ENCODE assay signal across 21 cellular contexts in the genomic region with DNA sequence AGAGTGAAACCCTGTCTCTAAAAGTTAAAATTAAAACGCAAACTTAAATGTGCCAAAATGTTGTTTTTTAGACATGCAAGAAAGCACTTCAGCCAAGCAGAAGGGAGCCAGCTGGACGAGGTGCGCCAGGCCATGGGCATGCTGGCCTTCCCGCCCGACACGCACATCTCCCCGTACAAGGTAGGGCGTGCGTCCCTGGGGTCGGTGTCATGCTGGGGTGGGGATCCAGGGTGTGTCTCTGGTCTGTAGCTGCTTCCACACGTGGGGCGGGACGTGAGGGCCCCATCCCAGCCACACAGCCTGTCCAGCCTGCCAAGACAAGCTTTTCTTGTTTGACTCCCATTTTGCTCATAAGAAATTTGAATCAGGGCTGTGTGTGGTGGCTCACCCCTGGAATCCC. TPM values are rescaled to one million over a fixed set of nuclear protein-coding genes. Genes with fewer than 3 reads are reported as not detected.
DNase-seq lines count a peak whose midpoint lies in the region; ATAC-seq, FAIRE-seq and TF ChIP-seq lines count a peak whose summit lies in the region.
"Had no signal": no experiment of that assay in that cellular context is flagged by ENCODE, and none has a peak within 500 bp of the region (broad histone marks: within the 10 kb centered on the region; RNA-seq: fewer than 3 reads in every experiment).

No MANE protein-coding gene starts in this region.

- H3K4me1 Mint-ChIP-seq in CD14-positive monocyte = peaks cover 22% of the 10 kb centered on the region

- peaks cover 2 to 4% (median 2%) of the 10 kb centered on the region in 3 donors for H3K27me3 Mint-ChIP-seq in CD14-positive monocyte (ENCODE audit: low read depth in 3 of 3)
- H3K27me3 Mint-ChIP-seq: IgD-negative memory B cell had no signal

- intact Hi-C loops in CD14-positive monocyte (cut with micrococcal nuclease) (no loop called here), kidney (cut with DNase I) (no loop called here), spleen (cut with DNase I; ENCODE audit: low total_unique reads) (no loop called here), A673 (cut with micrococcal nuclease; ENCODE audit: unreplicated experiment) (no loop called here)

- no peak overlapping the region for H3K4me3 ChIP-seq in kidney (ENCODE audit: low read length in 2 of 2)
- H3K4me3 ChIP-seq in spleen = no peak overlapping the region
- no peak overlapping the region for H3K4me3 ChIP-seq in A673 (ENCODE audit: low read depth, low read length, poor library complexity, severe bottlenecking)
- H3K4me3 ChIP-seq: MG63, SJSA1 had no signal

- H3K27me3 ChIP-seq in spleen (replicated peaks in 1 of 7) (no peaks in the 10 kb centered on the region), A673 (replicated peaks; ENCODE audit: insufficient read depth, low read depth, low read length, poor library complexity) (no peaks in the 10 kb centered on the region)
- H3K27me3 ChIP-seq: MG63, SJSA1 had no signal

- H3K27ac Mint-ChIP-seq in CD14-positive monocyte = peak overlapping the region; percentile 20 to 80 (median 71)

- H3K4me1 ChIP-seq in kidney (ENCODE audit: control insufficient read depth in 1 of 2, insufficient read depth in 1 of 2, low read depth in 1 of 2, low read length in 2 of 2) = peaks cover 0 to 14% of the 10 kb centered on the region in 2 donors
- H3K4me1 ChIP-seq in spleen = peaks cover 0 to 62% (median 18%) of the 10 kb centered on the region in 6 donors
- no peaks in the 10 kb centered on the region for H3K4me1 ChIP-seq in A673 (ENCODE audit: insufficient read depth, low read length, poor library complexity, severe bottlenecking)
- H3K4me1 ChIP-seq: SJSA1 had no signal

- no peak for FAIRE-seq in kidney (lab: Jason Lieb, UNC)
- FAIRE-seq: GM12892, H1 had no signal

- POLR2A ChIA-PET in A673 (lab: Charles Lee; ENCODE audit: low non-redundant PET) = no interaction called here

- ATAC-seq in GM19397 (IDR thresholded peaks at IDR 0.05; ENCODE audit: unreplicated experiment) = no peak
- ATAC-seq in GM19351 (IDR thresholded peaks at IDR 0.05; ENCODE audit: unreplicated experiment) = no peak

- DNase-seq in CD14-positive monocyte (ENCODE audit: low spot score) = no peak
- DNase-seq in caudate nucleus (lab: John Stamatoyannopoulos, UW) = no peak
- peak; percentile 73 for DNase-seq in kidney
- DNase-seq in spleen = peak; percentile 74
- DNase-seq in A673 (ENCODE audit: low spot score) = no peak
- DNase-seq: COR-L47, DMS 273 treated with DMSO at 0.1 percent for 48 hours, Kasumi-1, MG63, NCI-H1092 treated with DMSO at 0.1 percent for 48 hours, NCI-H146, NCI-H2029 treated with DMSO at 0.1 percent for 48 hours, NCI-H2171, NCI-H526 had no signal

- H3K36me3 ChIP-seq in kidney (ENCODE audit: control insufficient read depth in 1 of 2, insufficient read depth in 2 of 2, low read length in 2 of 2) (peaks cover 23 to 30% of the 10 kb centered on the region in 2 donors), spleen (peaks cover 0 to 91% (median 58%) of the 10 kb centered on the region in 6 donors), A673 (ENCODE audit: insufficient read depth, low read length, poor library complexity, severe bottlenecking) (peaks cover 37% of the 10 kb centered on the region)

- BruUV-seq in A673 (replicated peaks; lab: Mats Ljungman, UMichigan) = no TSS peak

- no peak overlapping the region for H3K9ac ChIP-seq in kidney (ENCODE audit: low read length in 2 of 2)

- H3K9me3 Mint-ChIP-seq in CD14-positive monocyte = peaks cover 25 to 35% (median 28%) of the 10 kb centered on the region in 7 donors
- H3K9me3 Mint-ChIP-seq: IgD-negative memory B cell had no signal

- TF ChIP-seq CTCF in CD14-positive monocyte (IDR thresholded peaks at IDR 0.05) (no peak), kidney (IDR thresholded peaks at IDR 0.05; ENCODE audit: borderline replicate concordance, extremely low read depth, insufficient read depth) (no peak), spleen (IDR thresholded peaks at IDR 0.05 in 8 of 11, conservative IDR thresholded peaks at IDR 0.05 in 3 of 11) (no peak), A673 (conservative IDR thresholded peaks at IDR 0.05; ENCODE audit: low read depth, low read length) (no peak)

- TF ChIP-seq POLR2A in spleen (IDR thresholded peaks at IDR 0.05) = no peak

- CTCF ChIA-PET in A673 (lab: Charles Lee) = no interaction called here

- WGBS in spleen, 5 donors = 92 to 97% (median 95%) methylated on average over 13 of the region's 13 CpGs

- H3K36me3 Mint-ChIP-seq in CD14-positive monocyte = peaks cover 59 to 76% of the 10 kb centered on the region in 2 donors

- no peak overlapping the region for H3K4me3 Mint-ChIP-seq in CD14-positive monocyte
- H3K4me3 Mint-ChIP-seq: IgD-negative memory B cell had no signal

- H3K9me3 ChIP-seq in kidney (ENCODE audit: control insufficient read depth in 1 of 2, low read length in 2 of 2) (no peaks in the 10 kb centered on the region), spleen (no peaks in the 10 kb centered on the region), A673 (ENCODE audit: low read depth, low read length, poor library complexity, severe bottlenecking) (no peaks in the 10 kb centered on the region)
- H3K9me3 ChIP-seq: MG63, SJSA1 had no signal

- H3K27ac ChIP-seq in caudate nucleus (ENCODE audit: low read depth, low read length) = peak overlapping the region; percentile 59
- H3K27ac ChIP-seq in kidney (ENCODE audit: low read depth in 2 of 2, low read length in 2 of 2) = no peak overlapping the region
- H3K27ac ChIP-seq in spleen = peak overlapping the region in 4 of 8 donors; percentile 43 to 66 (median 61)
- H3K27ac ChIP-seq in A673 (ENCODE audit: low read depth, low read length, poor library complexity, severe bottlenecking) = no peak overlapping the region
- H3K27ac ChIP-seq: C4-2B, SJSA1 had no signal

RNA-seq across cellular contexts. Expression of gene UVSSA, which starts 14.3 kb away (rescaled TPM):
- polyA plus RNA-seq in CD14-positive monocyte (1 to 10 TPM; 2.6 to 4.8 TPM), kidney (ENCODE audit: insufficient read depth, low read depth, low replicate concordance) (5.2 TPM), spleen (10 to 100 TPM in 2 of 3 donors, 1 to 10 TPM in 1; 3.0 to 15.5 (median 10.3) TPM)
- total RNA-seq in kidney (32.5 TPM), spleen (10 to 100 TPM; 23.9 to 54.0 (median 37.1) TPM), A673 (2021) (20.3 and 27.8 TPM in 2 replicates)

RNA-seq across cellular contexts. Expression of gene MAEA, which starts 43.0 kb away (rescaled TPM):
- polyA plus RNA-seq in CD14-positive monocyte = 10 to 100 TPM; 34.3 to 37.7 TPM
- 75.2 TPM for total RNA-seq in kidney
- 65.0 TPM for polyA plus RNA-seq in kidney (ENCODE audit: insufficient read depth, low read depth, low replicate concordance)
- 100 to 1,000 TPM in 1 of 7 donors, 10 to 100 TPM in 6; 64.3 to 112 (median 85.6) TPM for total RNA-seq in spleen
- 10 to 100 TPM; 46.6 to 76.5 (median 58.8) TPM for polyA plus RNA-seq in spleen
- total RNA-seq in A673 (2021) = 85.9 and 87.0 TPM in 2 replicates

Comparison
In these comparisons a context has a peak if more than half of its experiments do, and no peak if none do; other contexts are left out.
1. DNase-seq: peak in kidney (single experiment) and spleen (single experiment); none in CD14-positive monocyte (single experiment), caudate nucleus (0 of 61) and A673 (single experiment).